In the genomic region with DNA sequence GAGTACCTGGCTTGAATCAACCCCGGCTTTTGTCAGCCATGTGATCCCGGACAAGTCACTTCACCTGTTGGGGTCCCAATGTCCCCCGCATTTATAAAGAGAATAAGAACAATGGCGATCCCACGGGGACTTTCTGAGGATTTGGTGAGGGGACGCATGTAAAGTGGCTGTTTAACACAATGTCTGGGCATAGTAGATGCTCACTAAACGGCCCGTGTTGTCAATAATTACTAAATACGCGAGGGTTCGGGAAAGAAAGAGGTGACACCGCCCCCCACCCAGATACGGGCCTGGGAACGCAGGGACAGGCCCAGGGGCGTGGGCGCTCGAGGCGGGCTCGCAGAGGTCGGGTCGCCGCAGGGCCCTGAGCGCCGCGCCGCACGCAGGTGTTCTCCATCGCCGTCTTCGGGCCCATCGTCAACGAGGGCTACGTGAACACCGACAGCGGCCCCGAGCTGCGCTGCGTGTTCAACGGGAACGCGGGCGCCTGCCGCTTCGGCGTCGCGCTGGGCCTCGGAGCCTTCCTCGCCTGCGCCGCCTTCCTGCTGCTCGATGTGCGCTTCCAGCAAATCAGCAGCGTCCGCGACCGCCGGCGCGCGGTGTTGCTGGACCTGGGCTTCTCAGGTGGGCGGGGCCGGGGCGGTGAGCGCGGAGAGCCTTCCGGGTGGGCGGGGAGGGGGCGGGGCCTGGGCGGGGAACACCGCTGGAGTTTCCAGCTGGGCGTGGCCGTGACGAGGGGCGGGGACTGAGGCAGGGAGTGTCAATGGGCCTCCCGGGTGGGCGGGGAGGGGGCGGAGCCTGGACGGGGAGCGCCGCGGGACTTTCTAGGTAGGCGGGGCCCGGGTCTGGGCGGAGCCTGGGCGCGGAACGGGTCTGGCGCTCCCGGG, we compare ENCODE assay signal across 8 cellular contexts. TPM values are rescaled to one million over a fixed set of nuclear protein-coding genes. Genes with fewer than 3 reads are reported as not detected.
DNase-seq lines count a peak whose midpoint lies in the region; ATAC-seq and TF ChIP-seq lines count a peak whose summit lies in the region.

No MANE protein-coding gene starts in this region.

- no peak overlapping the region; the same call in 1 of the 2 replicates for H3K9ac ChIP-seq in iPS-20b (ENCODE audit: low read depth, low read length)
- H3K9ac ChIP-seq in skeletal muscle tissue (ENCODE audit: low read depth in 1 of 3, low read length in 3 of 3) = peak overlapping the region in 2 of 3 donors; percentile 3 to 40

- peaks cover 12% of the 10 kb centered on the region; the same call in 1 of the 2 replicates for H3K9me3 ChIP-seq in AG04450 (ENCODE audit: control insufficient read depth, insufficient read depth, low read length)
- H3K9me3 ChIP-seq in iPS-20b (ENCODE audit: insufficient read depth, low read depth, low read length) = no peaks in the 10 kb centered on the region
- H3K9me3 ChIP-seq in skeletal muscle tissue (ENCODE audit: control insufficient read depth in 3 of 3, low read length in 3 of 3) = no peaks in the 10 kb centered on the region

- ATAC-seq in HG03565 (IDR thresholded peaks at IDR 0.05; ENCODE audit: unreplicated experiment) (peak; percentile 36), activated B cell treated with CpG ODN at 0.5 μM for 24 hours (ENCODE audit: low read depth) (peak; percentile 79)

- POLR2A ChIA-PET in AG04450 (lab: Yijun Ruan, JAX) = interaction anchor here (1.8 to 3.2 kb wide), 2 partner anchors 27 to 164 kb away, joined by 7 to 10 read pairs; partner anchors contain the start of genes RPS2 and TRAF7
- POLR2A ChIA-PET in activated B cell treated with CpG ODN at 0.5 μM for 24 hours (lab: Charles Lee) = interaction anchor here (0.6 to 21.9 kb wide), 25 partner anchors 8 to 891 kb away, joined by 3 to 351 read pairs (median 5); partner anchors contain the start of genes EME2, FAHD1, FLYWCH2 and GFER

- CTCF ChIA-PET in AG04450 (lab: Charles Lee) (interaction anchor here (4.0 kb wide), 1 partner anchor 12 kb away, joined by 16 read pairs; no protein-coding TSS in a partner anchor), activated B cell treated with CpG ODN at 0.5 μM for 24 hours (lab: Charles Lee) (interaction anchor here (0.9 to 1.3 kb wide), 3 partner anchors 13 to 149 kb away, joined by 3 read pairs; partner anchors contain the start of gene RPS2)

- in situ Hi-C loops in T47D (cut with HindIII; ENCODE audit: low pct_unique_long_range_greater_than_20kb, low sequenced_read_pairs) = no loop called here

- peaks cover 5% of the 10 kb centered on the region for H3K36me3 ChIP-seq in iPS-20b (ENCODE audit: insufficient read depth, low read depth, low read length)
- peaks cover under 1 to 6% (median 5%) of the 10 kb centered on the region in 3 donors for H3K36me3 ChIP-seq in skeletal muscle tissue (ENCODE audit: control insufficient read depth in 3 of 3, insufficient read depth in 3 of 3, low read length in 3 of 3)

- DNase-seq in AG04450 (ENCODE audit: low read depth, low spot score) (peak; percentile 67), GM19238 (ENCODE audit: insufficient read length, low spot score) (peak; percentile 99), activated B cell treated with CpG ODN at 0.5 μM for 24 hours (peak; percentile 95), T47D (ENCODE audit: low read depth in 1 of 2, low spot score in 1 of 2) (peak; percentile 85 to 96), OCI-M2 (lab: John Stamatoyannopoulos, UW; ENCODE audit: unreplicated experiment) (no peak)

- H3K27me3 ChIP-seq in AG04450 (ENCODE audit: control insufficient read depth, insufficient read depth, low read length) = peaks cover 21% of the 10 kb centered on the region
- peaks cover 44% of the 10 kb centered on the region for H3K27me3 ChIP-seq in iPS-20b (ENCODE audit: insufficient read depth, low read length)
- peaks cover 34 to 38% (median 34%) of the 10 kb centered on the region in 3 donors for H3K27me3 ChIP-seq in skeletal muscle tissue (ENCODE audit: control insufficient read depth in 3 of 3, insufficient read depth in 3 of 3, low read length in 3 of 3)

- peak overlapping the region; percentile 88 for H3K27ac Mint-ChIP-seq in activated B cell treated with CpG ODN at 0.5 μM for 24 hours

- H3K27ac ChIP-seq in AG04450 (ENCODE audit: low read depth, low read length) (no peak overlapping the region), iPS-20b (ENCODE audit: low read length) (no peak overlapping the region), skeletal muscle tissue (ENCODE audit: low read depth, low read length) (no peak overlapping the region)

- intact Hi-C loops in activated B cell treated with CpG ODN at 0.5 μM for 24 hours (cut with micrococcal nuclease) = loop anchor here (1.0 to 5.0 kb wide), 7 partner anchors 8 to 380 kb away; partner anchors contain the start of genes CRAMP1, GFER, IFT140 and MSRB1

- peak overlapping the region; percentile 82 for H3K4me3 Mint-ChIP-seq in activated B cell treated with CpG ODN at 0.5 μM for 24 hours

- no peak for TF ChIP-seq CTCF in AG04450 (IDR thresholded peaks at IDR 0.05; ENCODE audit: low read depth, low read length)
- no peak for TF ChIP-seq CTCF in activated B cell treated with CpG ODN at 0.5 μM for 24 hours (IDR thresholded peaks at IDR 0.05)

- H3K4me1 Mint-ChIP-seq in activated B cell treated with CpG ODN at 0.5 μM for 24 hours = peaks cover 29% of the 10 kb centered on the region

- peaks cover 8% of the 10 kb centered on the region for H3K36me3 Mint-ChIP-seq in activated B cell treated with CpG ODN at 0.5 μM for 24 hours (ENCODE audit: low read depth)

- H3K9me3 Mint-ChIP-seq in activated B cell treated with CpG ODN at 0.5 μM for 24 hours = no peaks in the 10 kb centered on the region

- H3K4me1 ChIP-seq in iPS-20b (ENCODE audit: insufficient read depth, low read length) (peaks cover 17% of the 10 kb centered on the region; the same call in 1 of the 2 replicates), skeletal muscle tissue (ENCODE audit: control insufficient read depth in 3 of 3, insufficient read depth in 3 of 3, low read length in 3 of 3) (peaks cover 12 to 21% (median 16%) of the 10 kb centered on the region in 3 donors)

- H3K4me3 ChIP-seq in AG04450 (ENCODE audit: low read depth, low read length) (peak overlapping the region; percentile 48), iPS-20b (ENCODE audit: low read length) (peak overlapping the region; percentile 80; the same call in 1 of the 2 replicates), skeletal muscle tissue (ENCODE audit: low read length in 3 of 3) (peak overlapping the region; percentile 30 to 67 (median 56))

- no peaks in the 10 kb centered on the region for H3K27me3 Mint-ChIP-seq in activated B cell treated with CpG ODN at 0.5 μM for 24 hours

RNA-seq across cellular contexts. Expression of gene SYNGR3, which starts 2.1 kb away (rescaled TPM):
- polyA plus RNA-seq in AG04450 (2011; rRNA removed) = 1.8 and 2.3 TPM in 2 replicates
- 2.3 and 2.6 TPM in 2 replicates for polyA minus RNA-seq in AG04450 (2011; rRNA and poly(A)+ RNA removed)
- total RNA-seq in activated B cell treated with CpG ODN at 0.5 μM for 24 hours (10.0 and 11.3 TPM in 2 replicates), skeletal muscle tissue (0.52 TPM)

RNA-seq across cellular contexts. Expression of gene GFER, which starts 7.8 kb away (rescaled TPM):
- 15.8 and 19.5 TPM in 2 replicates for polyA plus RNA-seq in AG04450 (2011; rRNA removed)
- 8.3 and 10.6 TPM in 2 replicates for polyA minus RNA-seq in AG04450 (2011; rRNA and poly(A)+ RNA removed)
- 31.6 and 39.4 TPM in 2 replicates for total RNA-seq in activated B cell treated with CpG ODN at 0.5 μM for 24 hours
- total RNA-seq in skeletal muscle tissue = 4.7 TPM

RNA-seq across cellular contexts. Expression of gene NOXO1, which starts 10.6 kb away (rescaled TPM):
- polyA plus RNA-seq in AG04450 (2011; rRNA removed) = not detected in 2 replicates
- not detected in 2 replicates for polyA minus RNA-seq in AG04450 (2011; rRNA and poly(A)+ RNA removed)
- total RNA-seq in activated B cell treated with CpG ODN at 0.5 μM for 24 hours (0.37 and 0.73 TPM in 2 replicates), skeletal muscle tissue (1.6 TPM)

RNA-seq across cellular contexts. Expression of gene ZNF598, which starts 17.8 kb away (rescaled TPM):
- polyA plus RNA-seq in AG04450 (2011; rRNA removed) = 8.2 and 10.7 TPM in 2 replicates
- 7.2 and 7.8 TPM in 2 replicates for polyA minus RNA-seq in AG04450 (2011; rRNA and poly(A)+ RNA removed)
- 56.4 and 59.3 TPM in 2 replicates for total RNA-seq in activated B cell treated with CpG ODN at 0.5 μM for 24 hours
- total RNA-seq in skeletal muscle tissue = 4.7 TPM

RNA-seq across cellular contexts. Expression of gene TBL3, which starts 20.0 kb away (rescaled TPM):
- 13.7 and 24.8 TPM in 2 replicates for polyA plus RNA-seq in AG04450 (2011; rRNA removed)
- polyA minus RNA-seq in AG04450 (2011; rRNA and poly(A)+ RNA removed) = 22.7 and 31.8 TPM in 2 replicates
- total RNA-seq in activated B cell treated with CpG ODN at 0.5 μM for 24 hours (41.8 and 44.2 TPM in 2 replicates), skeletal muscle tissue (18.8 TPM)
